In the genomic region with DNA sequence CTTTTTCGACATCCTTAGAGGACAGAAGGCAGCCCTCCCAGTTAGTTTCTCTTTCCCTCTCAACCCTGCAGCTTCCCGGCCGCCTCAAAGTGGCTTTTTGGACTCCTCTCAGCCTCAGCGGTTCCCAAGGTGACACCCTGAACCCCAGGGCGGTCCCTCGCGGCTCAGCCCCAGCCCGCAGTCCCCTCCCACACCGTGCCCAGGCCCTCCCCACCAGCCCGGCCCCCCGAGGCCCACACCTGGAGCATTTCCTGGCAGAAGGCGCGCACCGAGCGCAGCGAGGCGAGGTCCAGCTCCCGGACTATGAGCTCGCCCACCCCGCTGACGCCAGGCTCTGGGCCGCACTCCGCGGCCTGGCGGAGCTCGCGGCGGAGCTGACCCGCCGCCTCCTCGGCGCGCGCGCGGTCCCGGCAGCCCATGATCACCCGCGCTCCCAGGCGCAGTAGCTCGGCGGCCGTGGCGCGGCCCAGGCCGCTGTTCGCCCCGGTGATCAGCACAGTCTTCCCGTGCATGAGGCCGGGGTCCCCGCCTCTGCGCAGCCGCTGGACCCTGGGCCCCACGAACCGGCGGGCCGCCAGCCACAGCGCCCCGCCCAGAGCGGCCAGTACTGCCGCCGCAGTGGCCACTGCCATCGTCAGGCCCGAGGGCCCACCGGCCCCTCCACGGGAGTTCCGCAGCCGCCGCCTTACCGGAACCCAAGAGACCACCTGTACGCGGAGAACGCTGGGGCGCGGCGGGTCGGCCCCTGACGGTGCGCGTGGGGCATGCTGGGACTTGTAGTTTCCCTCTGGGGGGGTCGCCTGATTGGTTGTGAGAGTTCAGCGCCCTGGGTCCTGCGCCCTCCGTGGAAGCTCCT, we compare ENCODE assay signal across 1 cellular context.
TF ChIP-seq lines count a peak whose summit lies in the region.

A gene with protein sequence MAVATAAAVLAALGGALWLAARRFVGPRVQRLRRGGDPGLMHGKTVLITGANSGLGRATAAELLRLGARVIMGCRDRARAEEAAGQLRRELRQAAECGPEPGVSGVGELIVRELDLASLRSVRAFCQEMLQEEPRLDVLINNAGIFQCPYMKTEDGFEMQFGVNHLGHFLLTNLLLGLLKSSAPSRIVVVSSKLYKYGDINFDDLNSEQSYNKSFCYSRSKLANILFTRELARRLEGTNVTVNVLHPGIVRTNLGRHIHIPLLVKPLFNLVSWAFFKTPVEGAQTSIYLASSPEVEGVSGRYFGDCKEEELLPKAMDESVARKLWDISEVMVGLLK (minus strand): TSS at position 713 of the 856 bp plus-strand sequence. CDS start 81 bp downstream, at position 632.

TF ChIP-seq in K562, 482 proteins besides CTCF, POLR2A, EP300 and RAD21 (continued from another document and continues in another):
- TF ChIP-seq, protein P1, sequence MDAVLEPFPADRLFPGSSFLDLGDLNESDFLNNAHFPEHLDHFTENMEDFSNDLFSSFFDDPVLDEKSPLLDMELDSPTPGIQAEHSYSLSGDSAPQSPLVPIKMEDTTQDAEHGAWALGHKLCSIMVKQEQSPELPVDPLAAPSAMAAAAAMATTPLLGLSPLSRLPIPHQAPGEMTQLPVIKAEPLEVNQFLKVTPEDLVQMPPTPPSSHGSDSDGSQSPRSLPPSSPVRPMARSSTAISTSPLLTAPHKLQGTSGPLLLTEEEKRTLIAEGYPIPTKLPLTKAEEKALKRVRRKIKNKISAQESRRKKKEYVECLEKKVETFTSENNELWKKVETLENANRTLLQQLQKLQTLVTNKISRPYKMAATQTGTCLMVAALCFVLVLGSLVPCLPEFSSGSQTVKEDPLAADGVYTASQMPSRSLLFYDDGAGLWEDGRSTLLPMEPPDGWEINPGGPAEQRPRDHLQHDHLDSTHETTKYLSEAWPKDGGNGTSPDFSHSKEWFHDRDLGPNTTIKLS (IDR thresholded peaks at IDR 0.05; ENCODE audit: borderline replicate concordance, low read depth) = peak; percentile 81
- TF ChIP-seq ZBTB17 (CRISPR knock-in tag; IDR thresholded peaks at IDR 0.05) (peak; percentile 68; the same call in 1 of the 2 replicates), NFATC3 (IDR thresholded peaks at IDR 0.05) (no peak), NR3C1 (CRISPR knock-in tag; IDR thresholded peaks at IDR 0.05) (peak; percentile 63; the same call in 1 of the 2 replicates), ETS2 (tag; IDR thresholded peaks at IDR 0.05; ENCODE audit: borderline replicate concordance, poor library complexity, severe bottlenecking) (no peak), KLF1 (tag; IDR thresholded peaks at IDR 0.05) (no peak), TSC22D4 (tag; IDR thresholded peaks at IDR 0.05) (no peak), HDAC3 (IDR thresholded peaks at IDR 0.05; ENCODE audit: borderline replicate concordance, partially characterized antibody) (no peak), ILK (tag; IDR thresholded peaks at IDR 0.05; ENCODE audit: borderline replicate concordance, low read depth) (no peak), SP1 (CRISPR knock-in tag; IDR thresholded peaks at IDR 0.05) (0 out of 2 replicates have a peak, but pooled peaks have one; percentile 39), RBBP5 (IDR thresholded peaks at IDR 0.05; ENCODE audit: borderline replicate concordance, insufficient read depth, low read length, poor library complexity, severe bottlenecking) (peak; percentile 80), KDM4B (IDR thresholded peaks at IDR 0.05; ENCODE audit: borderline replicate concordance in 2 of 2, low read depth in 1 of 2) (no peak), TEAD1 (CRISPR knock-in tag; IDR thresholded peaks at IDR 0.05) (peak in 1 of 2 experiments; percentile 66; a peak in 2 of 4 replicates), ZNF143 (CRISPR knock-in tag; IDR thresholded peaks at IDR 0.05) (peak; percentile 96), ASH1L (IDR thresholded peaks at IDR 0.05; ENCODE audit: borderline replicate concordance, low read depth, partially characterized antibody) (no peak), SMC3 (conservative IDR thresholded peaks at IDR 0.05; ENCODE audit: insufficient read depth, low read depth, low read length) (no peak), SUPT5H (IDR thresholded peaks at IDR 0.05) (peak; percentile 53; the same call in 1 of the 2 replicates), MBD2 (IDR thresholded peaks at IDR 0.05; ENCODE audit: borderline replicate concordance, low read depth) (peak; percentile 48), L3MBTL2 (IDR thresholded peaks at IDR 0.05) (peak; percentile 69), TCF3 (CRISPR knock-in tag; IDR thresholded peaks at IDR 0.05) (no peak), NRF1 (conservative IDR thresholded peaks at IDR 0.05 in 1 of 2, IDR thresholded peaks at IDR 0.05 in 1 of 2) (peak; percentile 88 to 90), MAZ (CRISPR knock-in tag; conservative IDR thresholded peaks at IDR 0.05 in 1 of 2, IDR thresholded peaks at IDR 0.05 in 1 of 2) (peak in 1 of 2 experiments; percentile 76; a peak in 1 of 4 replicates), KLF13 (tag; IDR thresholded peaks at IDR 0.05; ENCODE audit: borderline replicate concordance, low read depth) (no peak), GABPA (tag; conservative IDR thresholded peaks at IDR 0.05; ENCODE audit: low read depth) (peak; percentile 29; the same call in 1 of the 2 replicates), CREB1 (IDR thresholded peaks at IDR 0.05) (peak; percentile 78), CREB1 (CRISPR knock-in tag; IDR thresholded peaks at IDR 0.05) (peak; percentile 77), NR1H2 (CRISPR knock-in tag; IDR thresholded peaks at IDR 0.05) (no peak), FOXP1 (CRISPR knock-in tag; IDR thresholded peaks at IDR 0.05) (peak; percentile 82), ELF4 (CRISPR knock-in tag; IDR thresholded peaks at IDR 0.05) (no peak), YY1 (IDR thresholded peaks at IDR 0.05; ENCODE audit: borderline replicate concordance in 1 of 3, control insufficient read depth in 1 of 3, extremely low read depth in 1 of 3, insufficient read depth in 3 of 3, insufficient read length in 1 of 3, insufficient replicate concordance in 2 of 3, low read depth in 1 of 3, low read length in 2 of 3) (peak in 2 of 3 experiments; percentile 48 to 79), MTA2 (IDR thresholded peaks at IDR 0.05; ENCODE audit: low read depth) (no peak), HDAC8 (tag; IDR thresholded peaks at IDR 0.05) (no peak), NR2C2 (CRISPR knock-in tag; IDR thresholded peaks at IDR 0.05) (peak; percentile 68; the same call in 1 of the 2 replicates), NR2C2 (tag; IDR thresholded peaks at IDR 0.05) (peak; percentile 96), CHD1 (IDR thresholded peaks at IDR 0.05; ENCODE audit: low read length) (peak; percentile 70), TBP (optimal IDR thresholded peaks at IDR 0.05; ENCODE audit: low read depth, low read length) (no peak), RFX1 (IDR thresholded peaks at IDR 0.05) (peak; percentile 77), PHF20 (IDR thresholded peaks at IDR 0.05; ENCODE audit: partially characterized antibody) (peak; percentile 71), C11orf30 (IDR thresholded peaks at IDR 0.05; ENCODE audit: low read depth) (0 out of 2 replicates have a peak, but pooled peaks have one; percentile 3), ZC3H4 (CRISPR knock-in tag; IDR thresholded peaks at IDR 0.05; ENCODE audit: borderline replicate concordance) (no peak), ZNF263 (CRISPR knock-in tag; IDR thresholded peaks at IDR 0.05; ENCODE audit: borderline replicate concordance) (peak; percentile 41; the same call in 1 of the 2 replicates), MAFG (tag; conservative IDR thresholded peaks at IDR 0.05) (no peak)
- TF ChIP-seq, protein P2, sequence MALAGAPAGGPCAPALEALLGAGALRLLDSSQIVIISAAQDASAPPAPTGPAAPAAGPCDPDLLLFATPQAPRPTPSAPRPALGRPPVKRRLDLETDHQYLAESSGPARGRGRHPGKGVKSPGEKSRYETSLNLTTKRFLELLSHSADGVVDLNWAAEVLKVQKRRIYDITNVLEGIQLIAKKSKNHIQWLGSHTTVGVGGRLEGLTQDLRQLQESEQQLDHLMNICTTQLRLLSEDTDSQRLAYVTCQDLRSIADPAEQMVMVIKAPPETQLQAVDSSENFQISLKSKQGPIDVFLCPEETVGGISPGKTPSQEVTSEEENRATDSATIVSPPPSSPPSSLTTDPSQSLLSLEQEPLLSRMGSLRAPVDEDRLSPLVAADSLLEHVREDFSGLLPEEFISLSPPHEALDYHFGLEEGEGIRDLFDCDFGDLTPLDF (CRISPR knock-in tag; IDR thresholded peaks at IDR 0.05) = peak; percentile 61; the same call in 1 of the 2 replicates
- TF ChIP-seq, protein P3, sequence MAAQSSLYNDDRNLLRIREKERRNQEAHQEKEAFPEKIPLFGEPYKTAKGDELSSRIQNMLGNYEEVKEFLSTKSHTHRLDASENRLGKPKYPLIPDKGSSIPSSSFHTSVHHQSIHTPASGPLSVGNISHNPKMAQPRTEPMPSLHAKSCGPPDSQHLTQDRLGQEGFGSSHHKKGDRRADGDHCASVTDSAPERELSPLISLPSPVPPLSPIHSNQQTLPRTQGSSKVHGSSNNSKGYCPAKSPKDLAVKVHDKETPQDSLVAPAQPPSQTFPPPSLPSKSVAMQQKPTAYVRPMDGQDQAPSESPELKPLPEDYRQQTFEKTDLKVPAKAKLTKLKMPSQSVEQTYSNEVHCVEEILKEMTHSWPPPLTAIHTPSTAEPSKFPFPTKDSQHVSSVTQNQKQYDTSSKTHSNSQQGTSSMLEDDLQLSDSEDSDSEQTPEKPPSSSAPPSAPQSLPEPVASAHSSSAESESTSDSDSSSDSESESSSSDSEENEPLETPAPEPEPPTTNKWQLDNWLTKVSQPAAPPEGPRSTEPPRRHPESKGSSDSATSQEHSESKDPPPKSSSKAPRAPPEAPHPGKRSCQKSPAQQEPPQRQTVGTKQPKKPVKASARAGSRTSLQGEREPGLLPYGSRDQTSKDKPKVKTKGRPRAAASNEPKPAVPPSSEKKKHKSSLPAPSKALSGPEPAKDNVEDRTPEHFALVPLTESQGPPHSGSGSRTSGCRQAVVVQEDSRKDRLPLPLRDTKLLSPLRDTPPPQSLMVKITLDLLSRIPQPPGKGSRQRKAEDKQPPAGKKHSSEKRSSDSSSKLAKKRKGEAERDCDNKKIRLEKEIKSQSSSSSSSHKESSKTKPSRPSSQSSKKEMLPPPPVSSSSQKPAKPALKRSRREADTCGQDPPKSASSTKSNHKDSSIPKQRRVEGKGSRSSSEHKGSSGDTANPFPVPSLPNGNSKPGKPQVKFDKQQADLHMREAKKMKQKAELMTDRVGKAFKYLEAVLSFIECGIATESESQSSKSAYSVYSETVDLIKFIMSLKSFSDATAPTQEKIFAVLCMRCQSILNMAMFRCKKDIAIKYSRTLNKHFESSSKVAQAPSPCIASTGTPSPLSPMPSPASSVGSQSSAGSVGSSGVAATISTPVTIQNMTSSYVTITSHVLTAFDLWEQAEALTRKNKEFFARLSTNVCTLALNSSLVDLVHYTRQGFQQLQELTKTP (IDR thresholded peaks at IDR 0.05; ENCODE audit: low read depth in 1 of 2, partially characterized antibody in 2 of 2) = peak in 1 of 2 experiments; percentile 90
- TF ChIP-seq, protein P4, sequence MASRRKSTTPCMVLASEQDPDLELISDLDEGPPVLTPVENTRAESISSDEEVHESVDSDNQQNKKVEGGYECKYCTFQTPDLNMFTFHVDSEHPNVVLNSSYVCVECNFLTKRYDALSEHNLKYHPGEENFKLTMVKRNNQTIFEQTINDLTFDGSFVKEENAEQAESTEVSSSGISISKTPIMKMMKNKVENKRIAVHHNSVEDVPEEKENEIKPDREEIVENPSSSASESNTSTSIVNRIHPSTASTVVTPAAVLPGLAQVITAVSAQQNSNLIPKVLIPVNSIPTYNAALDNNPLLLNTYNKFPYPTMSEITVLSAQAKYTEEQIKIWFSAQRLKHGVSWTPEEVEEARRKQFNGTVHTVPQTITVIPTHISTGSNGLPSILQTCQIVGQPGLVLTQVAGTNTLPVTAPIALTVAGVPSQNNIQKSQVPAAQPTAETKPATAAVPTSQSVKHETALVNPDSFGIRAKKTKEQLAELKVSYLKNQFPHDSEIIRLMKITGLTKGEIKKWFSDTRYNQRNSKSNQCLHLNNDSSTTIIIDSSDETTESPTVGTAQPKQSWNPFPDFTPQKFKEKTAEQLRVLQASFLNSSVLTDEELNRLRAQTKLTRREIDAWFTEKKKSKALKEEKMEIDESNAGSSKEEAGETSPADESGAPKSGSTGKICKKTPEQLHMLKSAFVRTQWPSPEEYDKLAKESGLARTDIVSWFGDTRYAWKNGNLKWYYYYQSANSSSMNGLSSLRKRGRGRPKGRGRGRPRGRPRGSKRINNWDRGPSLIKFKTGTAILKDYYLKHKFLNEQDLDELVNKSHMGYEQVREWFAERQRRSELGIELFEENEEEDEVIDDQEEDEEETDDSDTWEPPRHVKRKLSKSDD (conservative IDR thresholded peaks at IDR 0.05; ENCODE audit: low read length) = no peak
- TF ChIP-seq, protein P5, sequence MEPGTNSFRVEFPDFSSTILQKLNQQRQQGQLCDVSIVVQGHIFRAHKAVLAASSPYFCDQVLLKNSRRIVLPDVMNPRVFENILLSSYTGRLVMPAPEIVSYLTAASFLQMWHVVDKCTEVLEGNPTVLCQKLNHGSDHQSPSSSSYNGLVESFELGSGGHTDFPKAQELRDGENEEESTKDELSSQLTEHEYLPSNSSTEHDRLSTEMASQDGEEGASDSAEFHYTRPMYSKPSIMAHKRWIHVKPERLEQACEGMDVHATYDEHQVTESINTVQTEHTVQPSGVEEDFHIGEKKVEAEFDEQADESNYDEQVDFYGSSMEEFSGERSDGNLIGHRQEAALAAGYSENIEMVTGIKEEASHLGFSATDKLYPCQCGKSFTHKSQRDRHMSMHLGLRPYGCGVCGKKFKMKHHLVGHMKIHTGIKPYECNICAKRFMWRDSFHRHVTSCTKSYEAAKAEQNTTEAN (CRISPR knock-in tag; IDR thresholded peaks at IDR 0.05) = 0 out of 2 replicates have a peak, but pooled peaks have one; percentile 25
- TF ChIP-seq, protein P6, sequence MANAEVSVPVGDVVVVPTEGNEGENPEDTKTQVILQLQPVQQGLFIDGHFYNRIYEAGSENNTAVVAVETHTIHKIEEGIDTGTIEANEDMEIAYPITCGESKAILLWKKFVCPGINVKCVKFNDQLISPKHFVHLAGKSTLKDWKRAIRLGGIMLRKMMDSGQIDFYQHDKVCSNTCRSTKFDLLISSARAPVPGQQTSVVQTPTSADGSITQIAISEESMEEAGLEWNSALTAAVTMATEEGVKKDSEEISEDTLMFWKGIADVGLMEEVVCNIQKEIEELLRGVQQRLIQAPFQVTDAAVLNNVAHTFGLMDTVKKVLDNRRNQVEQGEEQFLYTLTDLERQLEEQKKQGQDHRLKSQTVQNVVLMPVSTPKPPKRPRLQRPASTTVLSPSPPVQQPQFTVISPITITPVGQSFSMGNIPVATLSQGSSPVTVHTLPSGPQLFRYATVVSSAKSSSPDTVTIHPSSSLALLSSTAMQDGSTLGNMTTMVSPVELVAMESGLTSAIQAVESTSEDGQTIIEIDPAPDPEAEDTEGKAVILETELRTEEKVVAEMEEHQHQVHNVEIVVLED (CRISPR knock-in tag; IDR thresholded peaks at IDR 0.05) = peak; percentile 87
- TF ChIP-seq, protein P7, sequence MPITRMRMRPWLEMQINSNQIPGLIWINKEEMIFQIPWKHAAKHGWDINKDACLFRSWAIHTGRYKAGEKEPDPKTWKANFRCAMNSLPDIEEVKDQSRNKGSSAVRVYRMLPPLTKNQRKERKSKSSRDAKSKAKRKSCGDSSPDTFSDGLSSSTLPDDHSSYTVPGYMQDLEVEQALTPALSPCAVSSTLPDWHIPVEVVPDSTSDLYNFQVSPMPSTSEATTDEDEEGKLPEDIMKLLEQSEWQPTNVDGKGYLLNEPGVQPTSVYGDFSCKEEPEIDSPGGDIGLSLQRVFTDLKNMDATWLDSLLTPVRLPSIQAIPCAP (CRISPR knock-in tag; IDR thresholded peaks at IDR 0.05; ENCODE audit: borderline replicate concordance) = no peak
